In the genomic region with DNA sequence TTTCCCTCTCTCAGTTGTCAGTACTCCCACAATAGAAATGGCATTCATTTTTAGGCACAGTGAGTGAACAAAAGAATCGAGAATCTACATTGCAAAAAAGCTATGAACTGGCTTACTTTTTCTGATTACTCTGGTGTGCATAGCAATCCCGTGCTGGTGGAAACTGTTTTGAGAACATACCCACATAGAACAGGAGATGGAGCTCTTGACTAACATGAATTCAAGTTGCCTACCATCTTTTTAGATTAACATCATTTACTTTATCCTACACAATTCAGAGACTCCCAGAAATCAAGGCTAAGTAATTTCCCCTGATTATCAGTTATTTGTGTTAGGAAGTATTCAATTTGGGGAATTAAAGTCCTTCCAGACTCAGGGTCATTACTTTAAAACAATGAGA, we compare ENCODE assay signal across 1 cellular context.
TF ChIP-seq lines count a peak whose summit lies in the region.

No MANE protein-coding gene starts in this region.

TF ChIP-seq in GM23338, 12 proteins besides CTCF, POLR2A, EP300 and RAD21 (continued from another document):
- no peak for TF ChIP-seq NANOG (IDR thresholded peaks at IDR 0.05; ENCODE audit: borderline replicate concordance)
- no peak for TF ChIP-seq POLR2AphosphoS5 (IDR thresholded peaks at IDR 0.05; ENCODE audit: low read depth)
